In genomic region chr20:36573798-36574277, GRCh38 we compare ENCODE assay signal across 8 cellular contexts. TPM values are rescaled to one million over a fixed set of nuclear protein-coding genes. Genes with fewer than 3 reads are reported as not detected.
DNase-seq lines count a peak whose midpoint lies in the region; ATAC-seq, FAIRE-seq and TF ChIP-seq lines count a peak whose summit lies in the region.

No MANE protein-coding gene starts in this region.

- intact Hi-C loops in A673 (cut with micrococcal nuclease; ENCODE audit: unreplicated experiment): loop anchor here (2.0 kb wide), 1 partner anchor 111 kb away; no protein-coding TSS in a partner anchor
- intact Hi-C loops in breast epithelium (cut with DNase I; ENCODE audit: low total_unique reads): no loop called here
- intact Hi-C loops in kidney (cut with DNase I): no loop called here

- H3K9ac ChIP-seq in kidney (ENCODE audit: low read length in 2 of 2): peak overlapping the region; percentile 55 to 86

- FAIRE-seq in kidney (lab: Jason Lieb, UNC) (no peak), H54 (lab: Jason Lieb, UNC) (no peak)

- TF ChIP-seq CTCF in A673 (conservative IDR thresholded peaks at IDR 0.05; ENCODE audit: low read depth, low read length) (no peak), breast epithelium (IDR thresholded peaks at IDR 0.05) (no peak), kidney (IDR thresholded peaks at IDR 0.05; ENCODE audit: borderline replicate concordance, extremely low read depth, insufficient read depth) (no peak)

- POLR2A ChIA-PET in A673 (lab: Charles Lee; ENCODE audit: low non-redundant PET): interaction anchor here (0.7 kb wide), 2 partner anchors 12 to 262 kb away, joined by 3 to 5 read pairs; no protein-coding TSS in a partner anchor

- H3K4me3 ChIP-seq in A673 (ENCODE audit: low read depth, low read length, poor library complexity, severe bottlenecking) (peak overlapping the region; percentile 95), breast epithelium (peak overlapping the region; percentile 83 to 86 (median 84)), kidney (ENCODE audit: low read length in 2 of 2) (peak overlapping the region; percentile 52 to 63)

- peak overlapping the region; percentile 95 for H3K27ac ChIP-seq in A673 (ENCODE audit: low read depth, low read length, poor library complexity, severe bottlenecking)
- peak overlapping the region; percentile 94 to 95 for H3K27ac ChIP-seq in breast epithelium
- H3K27ac ChIP-seq in kidney (ENCODE audit: low read depth in 2 of 2, low read length in 2 of 2): peak overlapping the region; percentile 85 to 98

- peaks cover 6% of the 10 kb centered on the region for H3K36me3 ChIP-seq in A673 (ENCODE audit: insufficient read depth, low read length, poor library complexity, severe bottlenecking)
- no peaks in the 10 kb centered on the region for H3K36me3 ChIP-seq in breast epithelium
- H3K36me3 ChIP-seq in kidney (ENCODE audit: control insufficient read depth in 1 of 2, insufficient read depth in 2 of 2, low read length in 2 of 2): peaks cover 1 to 2% of the 10 kb centered on the region in 2 donors

- H3K9me3 ChIP-seq in A673 (ENCODE audit: low read depth, low read length, poor library complexity, severe bottlenecking) (no peaks in the 10 kb centered on the region), breast epithelium (no peaks in the 10 kb centered on the region), kidney (ENCODE audit: control insufficient read depth in 1 of 2, low read length in 2 of 2) (no peaks in the 10 kb centered on the region)

- peak; percentile 1 for ATAC-seq in GM19463 (IDR thresholded peaks at IDR 0.05; ENCODE audit: unreplicated experiment)

- BruUV-seq in A673 (replicated peaks; lab: Mats Ljungman, UMichigan): no TSS peak

- H3K4me1 ChIP-seq in A673 (ENCODE audit: insufficient read depth, low read length, poor library complexity, severe bottlenecking): peaks cover 36% of the 10 kb centered on the region
- H3K4me1 ChIP-seq in breast epithelium: peaks cover 0 to 10% of the 10 kb centered on the region in 2 donors
- peaks cover 15 to 19% of the 10 kb centered on the region in 2 donors for H3K4me1 ChIP-seq in kidney (ENCODE audit: control insufficient read depth in 1 of 2, insufficient read depth in 1 of 2, low read depth in 1 of 2, low read length in 2 of 2)

- TF ChIP-seq POLR2A in breast epithelium (IDR thresholded peaks at IDR 0.05): no peak
- no peak for TF ChIP-seq POLR2A in H54 (IDR thresholded peaks at IDR 0.05; ENCODE audit: low read depth, low read length)

- H3K27me3 ChIP-seq in A673 (replicated peaks; ENCODE audit: insufficient read depth, low read depth, low read length, poor library complexity): no peaks in the 10 kb centered on the region
- H3K27me3 ChIP-seq in breast epithelium: no peaks in the 10 kb centered on the region

- CTCF ChIA-PET in A673 (lab: Charles Lee): no interaction called here

- DNase-seq in A673 (ENCODE audit: low spot score) (peak; percentile 64), RPMI8226 (peak; percentile 31), breast epithelium (ENCODE audit: low spot score in 2 of 2) (peak in 1 of 2 donors; percentile 35), kidney (peak; percentile 86), kidney glomerular epithelial cell (lab: John Stamatoyannopoulos, UW) (no peak), H54 (ENCODE audit: insufficient read length, low spot score) (no peak)
- peak; percentile 32 for DNase-seq in stimulated activated CD4-positive, alpha-beta T cell treated with anti-CD3 and anti-CD28 coated beads, Interleukin-4, amount 100 ng/mL, for 24 hours

RNA-seq across cellular contexts. Expression of gene TGIF2, which starts 0.4 kb away (rescaled TPM):
- 54.9 and 59.0 TPM in 2 replicates for total RNA-seq in A673 (2021)
- total RNA-seq in breast epithelium: 10 to 100 TPM in 2 of 3 donors, 1 to 10 TPM in 1; 9.9 to 14.3 (median 13.4) TPM
- total RNA-seq in kidney: 15.3 TPM
- 11.0 TPM for polyA plus RNA-seq in kidney (ENCODE audit: insufficient read depth, low read depth, low replicate concordance)

RNA-seq across cellular contexts. Expression of gene RAB5IF, which starts 31.7 kb away (rescaled TPM):
- 124 and 150 TPM in 2 replicates for total RNA-seq in A673 (2021)
- total RNA-seq in breast epithelium: 10 to 100 TPM; 70.2 to 79.9 (median 77.7) TPM
- total RNA-seq in kidney: 71.0 TPM
- 110 TPM for polyA plus RNA-seq in kidney (ENCODE audit: insufficient read depth, low read depth, low replicate concordance)

RNA-seq across cellular contexts. Expression of gene MYL9, which starts 32.5 kb away (rescaled TPM):
- 0.11 TPM in 1 of 2 replicates, not detected in the other for total RNA-seq in A673 (2021)
- total RNA-seq in breast epithelium: 100 to 1,000 TPM in 1 of 3 donors, 10 to 100 TPM in 2; 72.9 to 112 (median 91.8) TPM
- total RNA-seq in kidney: 294 TPM
- polyA plus RNA-seq in kidney (ENCODE audit: insufficient read depth, low read depth, low replicate concordance): 576 TPM

Comparison
In these comparisons a context has a peak if more than half of its experiments do, and no peak if none do; other contexts are left out.
1. DNase-seq: peak in A673 (single experiment), RPMI8226 (single experiment), kidney (single experiment) and stimulated activated CD4-positive, alpha-beta T cell treated with anti-CD3 and anti-CD28 coated beads, Interleukin-4, amount 100 ng/mL, for 24 hours (single experiment); none in kidney glomerular epithelial cell (single experiment) and H54 (single experiment).
2. RNA of gene MYL9, which starts 32.5 kb away (total RNA-seq): 294 TPM in kidney (single experiment) and 72.9 to 112 TPM in breast epithelium; 0.11 TPM in A673; every median in the first group is over 10 times any median in the second.
3. Peak in every context shown above with its lines, with median percentiles within 50 percentile points of each other: H3K27ac ChIP-seq and H3K4me3 ChIP-seq.